8 cellular contexts compared by ENCODE assay signal in genomic region chr5:50751064-50751657, GRCh38.
DNase-seq lines count a peak whose midpoint lies in the region; ATAC-seq and TF ChIP-seq lines count a peak whose summit lies in the region.

No MANE protein-coding gene starts in this region.

- POLR2A ChIA-PET in IMR-90 (lab: Charles Lee; ENCODE audit: unreplicated experiment), result interaction anchor here (0.7 kb wide), 1 partner anchor 105 kb away, joined by 3 read pairs; no protein-coding TSS in a partner anchor

- intact Hi-C loops in IMR-90 (cut with micrococcal nuclease) (loop anchor here (5.0 to 10.0 kb wide), 2 partner anchors 239 to 426 kb away; no protein-coding TSS in a partner anchor), lower lobe of right lung (cut with DNase I) (no loop called here)

- no peak overlapping the region for H4K91ac ChIP-seq in IMR-90 (ENCODE audit: insufficient read depth, low read depth, low read length)

- no peak overlapping the region for H4K8ac ChIP-seq in IMR-90 (ENCODE audit: low read depth in 2 of 2, low read length in 2 of 2)

- no peaks in the 10 kb centered on the region for H3K79me1 ChIP-seq in IMR-90 (ENCODE audit: low read depth in 1 of 2, low read length in 2 of 2)

- H2BK20ac ChIP-seq in IMR-90 (ENCODE audit: low read depth, low read length), result no peak overlapping the region

- TF ChIP-seq CTCF in IMR-90 (conservative IDR thresholded peaks at IDR 0.05; ENCODE audit: low read depth, low read length), result peak; percentile 79
- peak; percentile 98 for TF ChIP-seq CTCF in RWPE2 (IDR thresholded peaks at IDR 0.05; ENCODE audit: poor library complexity, severe bottlenecking)
- peak; percentile 82 for TF ChIP-seq CTCF in lower lobe of right lung (IDR thresholded peaks at IDR 0.05)

- H3K27ac ChIP-seq in IMR-90 (ENCODE audit: insufficient read depth, low read length) (no peak overlapping the region), RWPE2 (ENCODE audit: poor library complexity, severe bottlenecking) (no peak overlapping the region), lower lobe of right lung (no peak overlapping the region)

- DNase-seq in stimulated activated naive CD4-positive, alpha-beta T cell (lab: John Stamatoyannopoulos, UW), result peak in 5 of 6 experiments; percentile 10 to 77 (median 50)
- DNase-seq in stimulated activated naive CD4-positive, alpha-beta T cell treated with Interleukin-2 at 50 U/mL for 16 hours (lab: John Stamatoyannopoulos, UW), result no peak
- DNase-seq in IMR-90, result peak; percentile 55
- DNase-seq in RWPE2 (ENCODE audit: low spot score), result no peak
- peak; percentile 62 for DNase-seq in central memory CD4-positive, alpha-beta T cell
- DNase-seq in lower lobe of right lung, result no peak
- no peak for DNase-seq in cortex of kidney (lab: John Stamatoyannopoulos, UW)

- no peak overlapping the region for H2AK9ac ChIP-seq in IMR-90 (replicated peaks; ENCODE audit: low read depth, low read length, poor library complexity)

- H2BK15ac ChIP-seq in IMR-90 (ENCODE audit: low read depth, low read length), result no peak overlapping the region

- H3K9me1 ChIP-seq in IMR-90 (ENCODE audit: insufficient read depth, low read length), result no peaks in the 10 kb centered on the region

- H2AK5ac ChIP-seq in IMR-90 (ENCODE audit: low read depth, low read length), result no peak overlapping the region

- no CpG with 5 or more reads among the region's 5 CpGs for WGBS in IMR-90 (ENCODE audit: extremely low coverage in 2 of 2, insufficient read length in 1 of 2), 2 experiments

- no peak overlapping the region for H3K14ac ChIP-seq in IMR-90 (replicated peaks; ENCODE audit: low read depth, low read length)

- H4K20me1 ChIP-seq in IMR-90 (ENCODE audit: insufficient read depth, low read length), result no peaks in the 10 kb centered on the region; the same call in 1 of the 2 replicates

- CTCF ChIA-PET in IMR-90 (lab: Yijun Ruan, JAX), result interaction anchor here (0.7 to 1.5 kb wide), 3 partner anchors 26 to 74 kb away, joined by 4 to 5 read pairs (median 4); no protein-coding TSS in a partner anchor

- ATAC-seq in GM21723 (IDR thresholded peaks at IDR 0.05; ENCODE audit: unreplicated experiment), result peak; percentile 96
- peak; percentile 86 for ATAC-seq in IMR-90 (ENCODE audit: low read depth)
- peak; percentile 92 for ATAC-seq in RWPE2 (ENCODE audit: low read depth)
- peak; percentile 84 to 87 for ATAC-seq in lower lobe of right lung

- no TSS peak for BruUV-seq in IMR-90 (replicated peaks; lab: Mats Ljungman, UMichigan)

- H4K5ac ChIP-seq in IMR-90 (ENCODE audit: low read depth, low read length), result no peak overlapping the region

- H3K27me3 ChIP-seq in IMR-90 (ENCODE audit: control insufficient read depth, insufficient read depth, low read length), result no peaks in the 10 kb centered on the region
- H3K27me3 ChIP-seq in RWPE2 (ENCODE audit: insufficient read depth, poor library complexity, severe bottlenecking), result no peaks in the 10 kb centered on the region
- H3K27me3 ChIP-seq in lower lobe of right lung (ENCODE audit: low read depth), result no peaks in the 10 kb centered on the region

- H3K23ac ChIP-seq in IMR-90 (ENCODE audit: low read depth, low read length), result no peak overlapping the region

- no peak overlapping the region for H2BK120ac ChIP-seq in IMR-90 (ENCODE audit: low read depth, low read length)

- no peaks in the 10 kb centered on the region for H3K36me3 ChIP-seq in IMR-90 (ENCODE audit: control insufficient read depth, insufficient read depth, low read length)
- H3K36me3 ChIP-seq in RWPE2 (ENCODE audit: low read depth), result peaks cover 4% of the 10 kb centered on the region; the same call in 1 of the 2 replicates
- no peaks in the 10 kb centered on the region for H3K36me3 ChIP-seq in lower lobe of right lung

- dilution Hi-C loops in IMR-90 (cut with HindIII; ENCODE audit: low sequenced_read_pairs, unreplicated experiment), result no loop called here

- no peak overlapping the region for H3K56ac ChIP-seq in IMR-90 (ENCODE audit: extremely low read depth, insufficient read depth, low read length)

- no peak overlapping the region for H2BK5ac ChIP-seq in IMR-90 (ENCODE audit: low read depth, low read length, poor library complexity, severe bottlenecking)

- TF ChIP-seq POLR2A in IMR-90 (IDR thresholded peaks at IDR 0.05; ENCODE audit: low read depth, low read length), result no peak

- no peak overlapping the region for H3K4ac ChIP-seq in IMR-90 (ENCODE audit: low read depth, low read length)

- no peak overlapping the region for H3K18ac ChIP-seq in IMR-90 (ENCODE audit: low read depth, low read length)

- no peak overlapping the region for H3K9ac ChIP-seq in IMR-90 (ENCODE audit: low read depth, low read length)

- in situ Hi-C loops in IMR-90 (cut with MboI; ENCODE audit: low sequenced_read_pairs), result no loop called here

- H2AFZ ChIP-seq in IMR-90 (replicated peaks; ENCODE audit: low read length, poor library complexity), result no peak overlapping the region

- H3K4me1 ChIP-seq in IMR-90 (ENCODE audit: control insufficient read depth, insufficient read depth, low read length) (no peaks in the 10 kb centered on the region), RWPE2 (ENCODE audit: insufficient read depth, poor library complexity, severe bottlenecking) (no peaks in the 10 kb centered on the region), lower lobe of right lung (peaks cover 9% of the 10 kb centered on the region)

- TF ChIP-seq RAD21 in IMR-90 (IDR thresholded peaks at IDR 0.05; ENCODE audit: low read length), result peak; percentile 84

- H3K4me3 ChIP-seq in IMR-90 (ENCODE audit: insufficient read depth, low read depth, low read length) (no peak overlapping the region), RWPE2 (ENCODE audit: severe bottlenecking) (no peak overlapping the region), lower lobe of right lung (no peak overlapping the region)

- H3K9me3 ChIP-seq in IMR-90 (ENCODE audit: control insufficient read depth, insufficient read depth, low read length) (no peaks in the 10 kb centered on the region), RWPE2 (ENCODE audit: severe bottlenecking) (no peaks in the 10 kb centered on the region), lower lobe of right lung (no peaks in the 10 kb centered on the region)

- no peak overlapping the region for H3K4me2 ChIP-seq in IMR-90 (ENCODE audit: low read depth, low read length)

TF ChIP-seq in IMR-90, 13 proteins besides CTCF, POLR2A, EP300 and RAD21:
- TF ChIP-seq USF2 (IDR thresholded peaks at IDR 0.05; ENCODE audit: low read depth, low read length) (no peak), SMC3 (IDR thresholded peaks at IDR 0.05; ENCODE audit: low read depth, low read length) (peak; percentile 63)

Comparison
In these comparisons a context has a peak if more than half of its experiments do, and no peak if none do; other contexts are left out.
1. DNase-seq: peak in stimulated activated naive CD4-positive, alpha-beta T cell (5 of 6), IMR-90 (single experiment) and central memory CD4-positive, alpha-beta T cell (single experiment); none in stimulated activated naive CD4-positive, alpha-beta T cell treated with Interleukin-2 at 50 U/mL for 16 hours (single experiment), RWPE2 (single experiment), lower lobe of right lung (single experiment) and cortex of kidney (single experiment).
2. Peak in every context shown above with its lines, with median percentiles within 50 percentile points of each other: ATAC-seq and CTCF ChIP-seq.